In genomic region chr12:95169368-95169767, GRCh38 we compare ENCODE assay signal across 10 cellular contexts. TPM values are rescaled to one million over a fixed set of nuclear protein-coding genes. Genes with fewer than 3 reads are reported as not detected.
DNase-seq lines count a peak whose midpoint lies in the region; ATAC-seq and TF ChIP-seq lines count a peak whose summit lies in the region.
"Had no signal": no experiment of that assay in that cellular context is flagged by ENCODE, and none has a peak within 500 bp of the region (broad histone marks: within the 10 kb centered on the region; RNA-seq: fewer than 3 reads in every experiment).

No MANE protein-coding gene starts in this region.

- peak; percentile 3 for DNase-seq in COLO829 (ENCODE audit: low spot score)
- DNase-seq in NCI-H226, result peak; percentile 81
- no peak for DNase-seq in endothelial cell (ENCODE audit: low spot score)
- DNase-seq in stimulated activated CD4-positive, alpha-beta T cell treated with anti-CD3 and anti-CD28 coated beads, Interleukin-2, amount 100 ng/mL, for 24 hours, result no peak
- no peak for DNase-seq in activated CD4-positive, alpha-beta T cell treated with anti-CD3 and anti-CD28 coated beads, Interleukin-2, amount 50 U/mL, for 4 hours
- no peak for DNase-seq in aorta
- DNase-seq: posterior cingulate gyrus; stimulated activated naive CD8-positive, alpha-beta T cell treated with anti-CD3 and anti-CD28 coated beads, Interleukin-15, amount 100 ng/mL, for 72 hours had no signal

- H3K4me1 Mint-ChIP-seq in endothelial cell (ENCODE audit: unreplicated experiment) (peaks cover 33% of the 10 kb centered on the region), nephron (peaks cover 31% of the 10 kb centered on the region)
- H3K4me1 Mint-ChIP-seq: stimulated activated naive CD8-positive, alpha-beta T cell treated with anti-CD3 and anti-CD28 coated beads, Interleukin-15, amount 100 ng/mL, for 72 hours had no signal

- H3K4me1 ChIP-seq in aorta (ENCODE audit: control insufficient read depth in 1 of 2, insufficient read depth in 2 of 2, low read length in 2 of 2), result no peaks in the 10 kb centered on the region

- H3K4me3 ChIP-seq in aorta (ENCODE audit: low read length in 2 of 2), result no peak overlapping the region

- no peak overlapping the region for H3K27ac ChIP-seq in aorta (ENCODE audit: low read depth in 1 of 2, low read length in 2 of 2)

- H3K27ac Mint-ChIP-seq in endothelial cell (ENCODE audit: unreplicated experiment), result peak overlapping the region; percentile 98
- H3K27ac Mint-ChIP-seq in nephron, result peak overlapping the region; percentile 37 to 75 (median 38)

- H3K27me3 ChIP-seq in aorta (ENCODE audit: control insufficient read depth in 1 of 2, insufficient read depth in 2 of 2, low read length in 1 of 2), result no peaks in the 10 kb centered on the region

- H3K9me3 ChIP-seq in aorta (ENCODE audit: control insufficient read depth, low read length), result no peaks in the 10 kb centered on the region

- ATAC-seq in GM19463 (IDR thresholded peaks at IDR 0.05; ENCODE audit: unreplicated experiment) (no peak), aorta (ENCODE audit: low FRiP score) (no peak)
- ATAC-seq: stimulated activated naive CD8-positive, alpha-beta T cell treated with anti-CD3 and anti-CD28 coated beads, Interleukin-15, amount 100 ng/mL, for 72 hours had no signal

- H3K9me3 Mint-ChIP-seq in endothelial cell (ENCODE audit: unreplicated experiment) (no peaks in the 10 kb centered on the region), nephron (no peaks in the 10 kb centered on the region)
- H3K9me3 Mint-ChIP-seq: stimulated activated naive CD8-positive, alpha-beta T cell treated with anti-CD3 and anti-CD28 coated beads, Interleukin-15, amount 100 ng/mL, for 72 hours had no signal

- peaks cover 2% of the 10 kb centered on the region for H3K27me3 Mint-ChIP-seq in endothelial cell (ENCODE audit: unreplicated experiment)
- H3K27me3 Mint-ChIP-seq in nephron (ENCODE audit: low read depth), result no peaks in the 10 kb centered on the region
- H3K27me3 Mint-ChIP-seq: stimulated activated naive CD8-positive, alpha-beta T cell treated with anti-CD3 and anti-CD28 coated beads, Interleukin-15, amount 100 ng/mL, for 72 hours had no signal

- TF ChIP-seq CTCF in endothelial cell (IDR thresholded peaks at IDR 0.05; ENCODE audit: unreplicated experiment), result no peak
- no peak for TF ChIP-seq CTCF in nephron (IDR thresholded peaks at IDR 0.05; ENCODE audit: unreplicated experiment in 3 of 3)

- peaks cover 8% of the 10 kb centered on the region for H3K36me3 Mint-ChIP-seq in endothelial cell (ENCODE audit: low read depth, unreplicated experiment)
- peaks cover 35% of the 10 kb centered on the region for H3K36me3 Mint-ChIP-seq in nephron (ENCODE audit: low read depth)

- intact Hi-C loops in aorta (cut with DNase I), result no loop called here

- H3K4me3 Mint-ChIP-seq in endothelial cell (ENCODE audit: unreplicated experiment) (peak overlapping the region; percentile 70), nephron (no peak overlapping the region)
- H3K4me3 Mint-ChIP-seq: stimulated activated naive CD8-positive, alpha-beta T cell treated with anti-CD3 and anti-CD28 coated beads, Interleukin-15, amount 100 ng/mL, for 72 hours had no signal

- 75 to 76% methylated on average over 4 of the region's 4 CpGs for WGBS in aorta, 2 donors

- H3K36me3 ChIP-seq in aorta (ENCODE audit: control insufficient read depth in 1 of 2, insufficient read depth in 2 of 2, low read length in 1 of 2), result no peaks in the 10 kb centered on the region

RNA-seq across cellular contexts. Expression of gene FGD6, which starts 47.9 kb away (rescaled TPM):
- total RNA-seq in endothelial cell (ENCODE audit: unreplicated experiment) (35.4 TPM), aorta (10 to 100 TPM in 1 of 2 donors, 1 to 10 TPM in 1; 8.9 to 15.5 TPM)
- polyA plus RNA-seq in aorta, result 1 to 10 TPM in 1 of 2 donors, under 1 TPM in 1; 0.95 to 1.4 TPM

RNA-seq across cellular contexts. Expression of gene VEZT, which starts 48.2 kb away (rescaled TPM):
- total RNA-seq in endothelial cell (ENCODE audit: unreplicated experiment) (89.9 TPM), aorta (100 to 1,000 TPM in 1 of 2 donors, 10 to 100 TPM in 1; 81.0 to 103 TPM)
- polyA plus RNA-seq in aorta, result 10 to 100 TPM; 39.0 to 56.8 TPM

Comparison
In these comparisons a context has a peak if more than half of its experiments do, and no peak if none do; other contexts are left out.
1. DNase-seq: peak in COLO829 (single experiment) and NCI-H226 (single experiment); none in endothelial cell (single experiment), stimulated activated CD4-positive, alpha-beta T cell treated with anti-CD3 and anti-CD28 coated beads, Interleukin-2, amount 100 ng/mL, for 24 hours (0 of 2), activated CD4-positive, alpha-beta T cell treated with anti-CD3 and anti-CD28 coated beads, Interleukin-2, amount 50 U/mL, for 4 hours (0 of 2) and aorta (0 of 2).